In the genomic region with DNA sequence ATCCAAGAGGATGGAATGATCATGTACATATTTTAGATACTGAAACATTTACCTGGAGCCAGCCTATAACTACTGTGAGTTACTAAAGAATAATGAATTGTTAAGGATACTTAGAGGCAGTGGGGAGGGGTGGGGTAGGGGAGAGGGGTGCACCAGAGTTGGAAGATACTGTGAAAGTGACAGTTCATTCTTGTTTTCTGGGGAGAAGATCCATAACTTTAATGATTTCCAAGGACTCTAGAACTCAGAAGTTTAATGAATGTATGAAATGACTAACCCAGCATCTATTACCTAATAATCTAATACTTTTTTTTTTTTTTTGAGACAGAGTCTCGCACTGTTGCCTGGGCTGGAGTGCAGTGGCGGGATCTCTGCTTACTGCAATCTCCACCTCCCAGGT, we compare ENCODE assay signal across 2 cellular contexts.
TF ChIP-seq lines count a peak whose summit lies in the region.

No MANE protein-coding gene starts in this region.

TF ChIP-seq in HepG2, 621 proteins besides CTCF, POLR2A, EP300 and RAD21:
- TF ChIP-seq, protein P1, sequence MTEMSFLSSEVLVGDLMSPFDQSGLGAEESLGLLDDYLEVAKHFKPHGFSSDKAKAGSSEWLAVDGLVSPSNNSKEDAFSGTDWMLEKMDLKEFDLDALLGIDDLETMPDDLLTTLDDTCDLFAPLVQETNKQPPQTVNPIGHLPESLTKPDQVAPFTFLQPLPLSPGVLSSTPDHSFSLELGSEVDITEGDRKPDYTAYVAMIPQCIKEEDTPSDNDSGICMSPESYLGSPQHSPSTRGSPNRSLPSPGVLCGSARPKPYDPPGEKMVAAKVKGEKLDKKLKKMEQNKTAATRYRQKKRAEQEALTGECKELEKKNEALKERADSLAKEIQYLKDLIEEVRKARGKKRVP (CRISPR knock-in tag; IDR thresholded peaks at IDR 0.05): no peak
- peak; percentile 93 for TF ChIP-seq HNRNPK (IDR thresholded peaks at IDR 0.05; ENCODE audit: low read depth, low read length, poor library complexity, severe bottlenecking)

TF ChIP-seq in K562, 482 proteins besides CTCF, POLR2A, EP300 and RAD21:
- peak; percentile 12; the same call in 1 of the 2 replicates for TF ChIP-seq POLR2G (IDR thresholded peaks at IDR 0.05; ENCODE audit: low read depth, low read length)
- no peak for TF ChIP-seq MAZ (CRISPR knock-in tag; conservative IDR thresholded peaks at IDR 0.05 in 1 of 2, IDR thresholded peaks at IDR 0.05 in 1 of 2)
